ENCODE assay signal across 1 cellular context in the genomic region with DNA sequence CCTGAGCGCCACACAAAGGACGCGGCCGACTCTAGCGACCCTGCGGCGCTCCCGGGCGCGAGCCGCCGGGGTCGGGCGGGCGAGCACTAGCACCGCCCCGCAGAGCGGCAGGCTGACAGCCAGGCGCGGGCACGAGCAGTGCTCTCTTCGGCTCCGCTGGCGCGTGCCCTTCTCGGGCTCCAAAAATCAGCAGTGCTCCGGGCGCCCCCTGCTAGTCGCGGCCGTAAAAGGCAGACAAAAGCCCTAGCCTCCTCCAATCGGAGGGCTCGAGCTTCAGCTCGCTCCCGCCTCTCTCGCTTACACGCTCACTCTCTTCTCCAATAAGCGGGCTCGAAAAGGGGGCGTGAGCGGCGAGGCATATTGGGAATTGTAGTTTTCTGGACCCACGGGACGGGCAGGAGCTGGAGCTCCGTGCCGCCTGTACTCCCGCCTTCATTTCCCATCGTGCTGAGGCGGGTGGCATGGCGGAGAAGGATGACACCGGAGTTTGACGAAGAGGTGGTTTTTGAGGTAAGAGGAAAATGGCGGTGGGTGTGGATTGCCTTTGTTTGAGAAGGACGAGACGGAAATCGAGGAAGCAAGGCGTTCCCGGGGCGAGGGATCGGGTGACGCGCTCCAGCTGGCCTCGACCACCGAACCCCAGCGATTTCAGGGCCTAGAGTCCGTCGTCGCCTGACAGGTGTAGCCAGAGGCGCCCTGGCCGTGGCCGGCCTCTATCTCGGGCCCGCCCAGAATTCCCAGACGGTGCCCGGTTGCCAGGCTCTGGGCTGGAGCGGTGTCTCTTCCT.
TF ChIP-seq lines count a peak whose summit lies in the region.

Gene FGD6 (minus strand): TSS at position 91 of the 787 bp plus-strand sequence. CDS start 227 bp downstream, outside the sequence.
A gene with protein sequence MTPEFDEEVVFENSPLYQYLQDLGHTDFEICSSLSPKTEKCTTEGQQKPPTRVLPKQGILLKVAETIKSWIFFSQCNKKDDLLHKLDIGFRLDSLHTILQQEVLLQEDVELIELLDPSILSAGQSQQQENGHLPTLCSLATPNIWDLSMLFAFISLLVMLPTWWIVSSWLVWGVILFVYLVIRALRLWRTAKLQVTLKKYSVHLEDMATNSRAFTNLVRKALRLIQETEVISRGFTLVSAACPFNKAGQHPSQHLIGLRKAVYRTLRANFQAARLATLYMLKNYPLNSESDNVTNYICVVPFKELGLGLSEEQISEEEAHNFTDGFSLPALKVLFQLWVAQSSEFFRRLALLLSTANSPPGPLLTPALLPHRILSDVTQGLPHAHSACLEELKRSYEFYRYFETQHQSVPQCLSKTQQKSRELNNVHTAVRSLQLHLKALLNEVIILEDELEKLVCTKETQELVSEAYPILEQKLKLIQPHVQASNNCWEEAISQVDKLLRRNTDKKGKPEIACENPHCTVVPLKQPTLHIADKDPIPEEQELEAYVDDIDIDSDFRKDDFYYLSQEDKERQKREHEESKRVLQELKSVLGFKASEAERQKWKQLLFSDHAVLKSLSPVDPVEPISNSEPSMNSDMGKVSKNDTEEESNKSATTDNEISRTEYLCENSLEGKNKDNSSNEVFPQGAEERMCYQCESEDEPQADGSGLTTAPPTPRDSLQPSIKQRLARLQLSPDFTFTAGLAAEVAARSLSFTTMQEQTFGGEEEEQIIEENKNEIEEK (plus strand): TSS at position 431 of the 787 bp plus-strand sequence. CDS start 44 bp downstream, at position 475.

TF ChIP-seq in GM12878, 131 proteins besides CTCF, POLR2A, EP300 and RAD21 (continued from another document):
- TF ChIP-seq ZBTB33 (IDR thresholded peaks at IDR 0.05) = no peak
- TF ChIP-seq, protein P1, sequence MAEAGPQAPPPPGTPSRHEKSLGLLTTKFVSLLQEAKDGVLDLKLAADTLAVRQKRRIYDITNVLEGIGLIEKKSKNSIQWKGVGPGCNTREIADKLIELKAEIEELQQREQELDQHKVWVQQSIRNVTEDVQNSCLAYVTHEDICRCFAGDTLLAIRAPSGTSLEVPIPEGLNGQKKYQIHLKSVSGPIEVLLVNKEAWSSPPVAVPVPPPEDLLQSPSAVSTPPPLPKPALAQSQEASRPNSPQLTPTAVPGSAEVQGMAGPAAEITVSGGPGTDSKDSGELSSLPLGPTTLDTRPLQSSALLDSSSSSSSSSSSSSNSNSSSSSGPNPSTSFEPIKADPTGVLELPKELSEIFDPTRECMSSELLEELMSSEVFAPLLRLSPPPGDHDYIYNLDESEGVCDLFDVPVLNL (IDR thresholded peaks at IDR 0.05; ENCODE audit: low read depth, low read length) = no peak
- TF ChIP-seq ZZZ3 (IDR thresholded peaks at IDR 0.05; ENCODE audit: control insufficient read depth, insufficient read length, low read depth) = no peak
- no peak for TF ChIP-seq FOS (IDR thresholded peaks at IDR 0.05; ENCODE audit: borderline replicate concordance, extremely low read depth, insufficient read length)
- no peak; the same call in 1 of the 2 replicates for TF ChIP-seq ZNF687 (IDR thresholded peaks at IDR 0.05)
- TF ChIP-seq SMAD5 (IDR thresholded peaks at IDR 0.05; ENCODE audit: low read depth) = peak; percentile 63; the same call in 1 of the 2 replicates
- TF ChIP-seq CBX5 (IDR thresholded peaks at IDR 0.05; ENCODE audit: low read depth) = no peak
- TF ChIP-seq ZNF217 (IDR thresholded peaks at IDR 0.05) = no peak
- no peak for TF ChIP-seq HSF1 (IDR thresholded peaks at IDR 0.05; ENCODE audit: low read depth, low read length)
- no peak for TF ChIP-seq E2F8 (IDR thresholded peaks at IDR 0.05; ENCODE audit: low read depth, partially characterized antibody)
- no peak for TF ChIP-seq TCF7 (IDR thresholded peaks at IDR 0.05; ENCODE audit: borderline replicate concordance)
- TF ChIP-seq CBX3 (IDR thresholded peaks at IDR 0.05; ENCODE audit: borderline replicate concordance, low read depth) = no peak
- TF ChIP-seq, protein P2, sequence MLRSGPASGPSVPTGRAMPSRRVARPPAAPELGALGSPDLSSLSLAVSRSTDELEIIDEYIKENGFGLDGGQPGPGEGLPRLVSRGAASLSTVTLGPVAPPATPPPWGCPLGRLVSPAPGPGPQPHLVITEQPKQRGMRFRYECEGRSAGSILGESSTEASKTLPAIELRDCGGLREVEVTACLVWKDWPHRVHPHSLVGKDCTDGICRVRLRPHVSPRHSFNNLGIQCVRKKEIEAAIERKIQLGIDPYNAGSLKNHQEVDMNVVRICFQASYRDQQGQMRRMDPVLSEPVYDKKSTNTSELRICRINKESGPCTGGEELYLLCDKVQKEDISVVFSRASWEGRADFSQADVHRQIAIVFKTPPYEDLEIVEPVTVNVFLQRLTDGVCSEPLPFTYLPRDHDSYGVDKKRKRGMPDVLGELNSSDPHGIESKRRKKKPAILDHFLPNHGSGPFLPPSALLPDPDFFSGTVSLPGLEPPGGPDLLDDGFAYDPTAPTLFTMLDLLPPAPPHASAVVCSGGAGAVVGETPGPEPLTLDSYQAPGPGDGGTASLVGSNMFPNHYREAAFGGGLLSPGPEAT (IDR thresholded peaks at IDR 0.05; ENCODE audit: low read depth) = peak; percentile 80
- no peak for TF ChIP-seq WRNIP1 (IDR thresholded peaks at IDR 0.05; ENCODE audit: borderline replicate concordance, low read depth, low read length)
- TF ChIP-seq CHD1 (IDR thresholded peaks at IDR 0.05; ENCODE audit: low read depth, low read length) = no peak
- no peak for TF ChIP-seq JUNB (IDR thresholded peaks at IDR 0.05)
- TF ChIP-seq ATF7 (IDR thresholded peaks at IDR 0.05; ENCODE audit: low read depth) = 0 out of 2 replicates have a peak, but pooled peaks have one; percentile 55
- peak; percentile 62 for TF ChIP-seq DPF2 (IDR thresholded peaks at IDR 0.05)
- no peak for TF ChIP-seq HDAC2 (IDR thresholded peaks at IDR 0.05)
- TF ChIP-seq NFIC (IDR thresholded peaks at IDR 0.05; ENCODE audit: low read depth, low read length) = no peak
- no peak for TF ChIP-seq KLF5 (IDR thresholded peaks at IDR 0.05; ENCODE audit: partially characterized antibody)
- TF ChIP-seq PAX5 (IDR thresholded peaks at IDR 0.05; ENCODE audit: borderline replicate concordance, low read depth, low read length) = no peak
- peak; percentile 47; the same call in 1 of the 2 replicates for TF ChIP-seq BACH1 (IDR thresholded peaks at IDR 0.05; ENCODE audit: borderline replicate concordance)
- TF ChIP-seq NR2C2 (IDR thresholded peaks at IDR 0.05; ENCODE audit: borderline replicate concordance, control insufficient read depth, insufficient read length, low read depth) = no peak
- peak; percentile 58; the same call in 1 of the 2 replicates for TF ChIP-seq STAT1 (conservative IDR thresholded peaks at IDR 0.05)
- TF ChIP-seq LARP7 (IDR thresholded peaks at IDR 0.05) = 0 out of 2 replicates have a peak, but pooled peaks have one; percentile 8
- no peak; the same call in 1 of the 2 replicates for TF ChIP-seq IRF4 (IDR thresholded peaks at IDR 0.05; ENCODE audit: low read depth, low read length)
- no peak for TF ChIP-seq FOXK2 (IDR thresholded peaks at IDR 0.05)
- no peak for TF ChIP-seq JUND (IDR thresholded peaks at IDR 0.05; ENCODE audit: low read depth, low read length)
